In genomic region chr1:156502396-156502748, GRCh38 we compare ENCODE assay signal across 8 cellular contexts. TPM values are rescaled to one million over a fixed set of nuclear protein-coding genes. Genes with fewer than 3 reads are reported as not detected.
A peak's percentile ranks its signal among the peaks of the same experiment; 100 is the strongest.
DNase-seq lines count a peak whose midpoint lies in the region; ATAC-seq and TF ChIP-seq lines count a peak whose summit lies in the region.

No MANE protein-coding gene starts in this region.

- H3K9me3 Mint-ChIP-seq in activated T-cell treated with anti-CD3 and anti-CD28 coated beads, Interleukin-2, amount 50 U/mL, for 4 hours: no peaks in the 10 kb centered on the region
- no peaks in the 10 kb centered on the region for H3K9me3 Mint-ChIP-seq in memory B cell

- no peaks in the 10 kb centered on the region for H3K36me3 ChIP-seq in tibial nerve

- no peak for ATAC-seq in activated T-cell treated with anti-CD3 and anti-CD28 coated beads, Interleukin-2, amount 50 U/mL, for 4 hours
- ATAC-seq in memory B cell (ENCODE audit: low read depth) (no peak), GM19324 (IDR thresholded peaks at IDR 0.05; ENCODE audit: low FRiP score, unreplicated experiment) (no peak)

- CTCF ChIA-PET in HEK293T (lab: Yijun Ruan, JAX): interaction anchor here (1.5 to 2.4 kb wide), 3 partner anchors 12 to 45 kb away, joined by 6 to 17 read pairs (median 9); no protein-coding TSS in a partner anchor

- H3K27me3 Mint-ChIP-seq in activated T-cell treated with anti-CD3 and anti-CD28 coated beads, Interleukin-2, amount 50 U/mL, for 4 hours (ENCODE audit: low read depth): no peaks in the 10 kb centered on the region
- H3K27me3 Mint-ChIP-seq in memory B cell: no peaks in the 10 kb centered on the region

- peak overlapping the region; percentile 97 for H3K27ac Mint-ChIP-seq in memory B cell

- no peak for TF ChIP-seq EP300 in tibial nerve (IDR thresholded peaks at IDR 0.05)

- H3K4me1 ChIP-seq in tibial nerve: peaks cover 0 to 61% (median 49%) of the 10 kb centered on the region in 4 donors

- peaks cover 70% of the 10 kb centered on the region for H3K4me1 Mint-ChIP-seq in activated T-cell treated with anti-CD3 and anti-CD28 coated beads, Interleukin-2, amount 50 U/mL, for 4 hours (ENCODE audit: low read depth)
- peaks cover 44% of the 10 kb centered on the region for H3K4me1 Mint-ChIP-seq in memory B cell

- DNase-seq in activated T-cell treated with anti-CD3 and anti-CD28 coated beads, Interleukin-2, amount 50 U/mL, for 4 hours: no peak
- DNase-seq in activated T-cell treated with anti-CD3 and anti-CD28 coated beads, Interleukin-2, amount 50 U/mL, for 48 hours: no peak
- DNase-seq in memory B cell (ENCODE audit: low spot score in 2 of 2): no peak
- no peak for DNase-seq in tibial nerve (ENCODE audit: low spot score in 2 of 2)
- no peak for DNase-seq in COLO829 (ENCODE audit: low spot score)
- DNase-seq in HEK293T (ENCODE audit: extremely low spot score): no peak

- no peak for TF ChIP-seq POLR2A in tibial nerve (IDR thresholded peaks at IDR 0.05)

- no peaks in the 10 kb centered on the region for H3K9me3 ChIP-seq in tibial nerve

- no peaks in the 10 kb centered on the region for H3K36me3 Mint-ChIP-seq in activated T-cell treated with anti-CD3 and anti-CD28 coated beads, Interleukin-2, amount 50 U/mL, for 4 hours (ENCODE audit: insufficient read depth)
- H3K36me3 Mint-ChIP-seq in memory B cell: no peaks in the 10 kb centered on the region

- peak overlapping the region; percentile 79 for H3K4me3 Mint-ChIP-seq in activated T-cell treated with anti-CD3 and anti-CD28 coated beads, Interleukin-2, amount 50 U/mL, for 4 hours
- H3K4me3 Mint-ChIP-seq in memory B cell: peak overlapping the region; percentile 83

- 17 to 36% methylated on average over 1 of the region's 1 CpG for WGBS in tibial nerve, 2 donors

- POLR2A ChIA-PET in HEK293T (lab: Yijun Ruan, JAX): interaction anchor here (0.7 to 6.8 kb wide), 7 partner anchors 12 to 219 kb away, joined by 3 to 64 read pairs (median 10); partner anchors contain the start of genes GLMP, NAXE and SMG5

- H3K4me3 ChIP-seq in tibial nerve: no peak overlapping the region

- TF ChIP-seq CTCF in tibial nerve (IDR thresholded peaks at IDR 0.05): no peak

- H3K27ac ChIP-seq in angular gyrus (ENCODE audit: low read depth, low read length): peak overlapping the region; percentile 94
- H3K27ac ChIP-seq in tibial nerve: peak overlapping the region; percentile 98 to 100 (median 99)

- no peaks in the 10 kb centered on the region for H3K27me3 ChIP-seq in tibial nerve

TF ChIP-seq in HEK293T, 16 proteins besides CTCF, POLR2A, EP300 and RAD21:
- TF ChIP-seq CTBP1 (IDR thresholded peaks at IDR 0.05; ENCODE audit: borderline replicate concordance) (no peak), ARNT (IDR thresholded peaks at IDR 0.05) (no peak), ZNF384 (IDR thresholded peaks at IDR 0.05) (no peak), SUZ12 (IDR thresholded peaks at IDR 0.05) (no peak), LEF1 (IDR thresholded peaks at IDR 0.05; ENCODE audit: borderline replicate concordance) (no peak)
TF ChIP-seq in HEK293T: peak in this region for 0.

RNA-seq across cellular contexts. Expression of gene MEF2D, which starts 1.8 kb away (rescaled TPM):
- 10 to 100 TPM; 42.5 to 50.9 (median 46.3) TPM for total RNA-seq in activated T-cell treated with anti-CD3 and anti-CD28 coated beads, Interleukin-2, amount 50 U/mL, for 4 hours
- 10 to 100 TPM; 67.5 to 84.9 (median 70.8) TPM for total RNA-seq in tibial nerve
